In genomic region chr18:23212161-23212560, GRCh38 we compare ENCODE assay signal across 21 cellular contexts.
"Had no signal": no experiment of that assay in that cellular context is flagged by ENCODE, and none has a peak within 500 bp of the region (broad histone marks: within the 10 kb centered on the region; RNA-seq: fewer than 3 reads in every experiment).

No MANE protein-coding gene starts in this region.

- H3K9ac ChIP-seq: neural progenitor cell, parathyroid adenoma had no signal

- H2AFZ ChIP-seq: hepatocyte, neural progenitor cell, parathyroid adenoma had no signal

- H3K79me2 ChIP-seq: hepatocyte had no signal

- ATAC-seq: esophagus mucosa; foreskin keratinocyte; gastroesophageal sphincter; heart left ventricle; left ventricle myocardium superior; lower lobe of right lung; naive thymus-derived CD4-positive, alpha-beta T cell; stimulated activated memory B cell treated with anti-CD40 and anti-IgM and Interleukin-4, amounts not matched to agents 10 μg/mL and 1 μg/mL and 100 μg/mL, for 72 hours; stimulated activated naive CD8-positive, alpha-beta T cell treated with anti-CD3 and anti-CD28 coated beads, Interleukin-15, Interleukin-2, amounts not matched to agents 100 U/mL and 50 U/mL, for 24 hours had no signal

- H3K27me3 Mint-ChIP-seq: progenitor cell of endocrine pancreas had no signal

- H3K27ac ChIP-seq: epithelial cell of prostate, foreskin keratinocyte, gastroesophageal sphincter, heart left ventricle, hepatocyte, neural progenitor cell, parathyroid adenoma, spleen had no signal

- DNase-seq: cerebellar nuclear complex; effector CD8-positive, alpha-beta T cell; endodermal cell; foreskin keratinocyte; heart left ventricle; left ventricle myocardium superior; lower lobe of right lung; naive thymus-derived CD4-positive, alpha-beta T cell; spleen; stimulated activated CD4-positive, alpha-beta T cell treated with anti-CD3 and anti-CD28 coated beads, Interleukin-4, amount 100 ng/mL, for 4 hours; stimulated activated naive CD8-positive, alpha-beta T cell treated with anti-CD3 and anti-CD28 coated beads, Interleukin-15, Interleukin-2, amounts not matched to agents 100 U/mL and 50 U/mL, for 24 hours; trophoblast cell had no signal

- H3K36me3 ChIP-seq: neural progenitor cell had no signal

- H3K4me3 Mint-ChIP-seq: endodermal cell; naive thymus-derived CD4-positive, alpha-beta T cell; nephron; neural progenitor cell; stimulated activated memory B cell treated with anti-CD40 and anti-IgM and Interleukin-4, amounts not matched to agents 10 μg/mL and 1 μg/mL and 100 μg/mL, for 72 hours had no signal

- H3K4me1 Mint-ChIP-seq: endodermal cell; neural progenitor cell; stimulated activated memory B cell treated with anti-CD40 and anti-IgM and Interleukin-4, amounts not matched to agents 10 μg/mL and 1 μg/mL and 100 μg/mL, for 72 hours had no signal

- H3K4me1 ChIP-seq: foreskin keratinocyte, neural progenitor cell, spleen had no signal

- H3K4me3 ChIP-seq: gastroesophageal sphincter, heart left ventricle, hepatocyte, lower lobe of right lung, neural progenitor cell, spleen had no signal

- H3K9me3 ChIP-seq: lower lobe of right lung had no signal

- H3K27me3 ChIP-seq: gastroesophageal sphincter, heart left ventricle, hepatocyte, neural progenitor cell, spleen had no signal

- H3K4me2 ChIP-seq: hepatocyte, neural progenitor cell had no signal
